Comparison of ENCODE assay signal across 23 cellular contexts in genomic region chr13:99316224-99316623, GRCh38. TPM values are rescaled to one million over a fixed set of nuclear protein-coding genes. Genes with fewer than 3 reads are reported as not detected.
DNase-seq lines count a peak whose midpoint lies in the region; ATAC-seq and TF ChIP-seq lines count a peak whose summit lies in the region.
"Had no signal": no experiment of that assay in that cellular context is flagged by ENCODE, and none has a peak within 500 bp of the region (broad histone marks: within the 10 kb centered on the region; RNA-seq: fewer than 3 reads in every experiment).

No MANE protein-coding gene starts in this region.

- no peak for ATAC-seq in activated CD4-positive, alpha-beta T cell treated with anti-CD3 and anti-CD28 coated beads for 36 hours
- ATAC-seq in CD4-positive, CD25-positive, alpha-beta regulatory T cell (ENCODE audit: low read depth in 2 of 2), result no peak
- ATAC-seq in activated CD8-positive, alpha-beta T cell treated with anti-CD3 and anti-CD28 coated beads for 36 hours, result no peak
- no peak for ATAC-seq in effector memory CD8-positive, alpha-beta T cell (replicated peaks)
- ATAC-seq in HG02885 (IDR thresholded peaks at IDR 0.05; ENCODE audit: poor library complexity, unreplicated experiment) (no peak), HG02884 (IDR thresholded peaks at IDR 0.05; ENCODE audit: unreplicated experiment) (no peak)
- ATAC-seq: A549; natural killer cell treated with Interleukin-12 subunit alpha and Interleukin-12 subunit beta and Interleukin-15 and Interleukin-18, amount 100 ng/mL, for 72 hours had no signal

- intact Hi-C loops in activated CD4-positive, alpha-beta T cell treated with anti-CD3 and anti-CD28 coated beads for 36 hours (cut with DNase I, micrococcal nuclease), result no loop called here
- intact Hi-C loops in activated CD8-positive, alpha-beta T cell treated with anti-CD3 and anti-CD28 coated beads for 36 hours (cut with micrococcal nuclease), result no loop called here

- peaks cover 61% of the 10 kb centered on the region for H3K4me1 ChIP-seq in CD4-positive, CD25-positive, alpha-beta regulatory T cell (ENCODE audit: control insufficient read depth, insufficient read depth, low read length, poor library complexity, severe bottlenecking)

- no peaks in the 10 kb centered on the region for H3K9me3 Mint-ChIP-seq in activated CD4-positive, alpha-beta T cell treated with anti-CD3 and anti-CD28 coated beads for 36 hours (ENCODE audit: low read depth)
- H3K9me3 Mint-ChIP-seq in CD4-positive, CD25-positive, alpha-beta regulatory T cell, result peaks cover 0 to 5% (median 0%) of the 10 kb centered on the region in 7 donors
- H3K9me3 Mint-ChIP-seq in activated CD8-positive, alpha-beta T cell treated with anti-CD3 and anti-CD28 coated beads for 36 hours, result no peaks in the 10 kb centered on the region
- no peaks in the 10 kb centered on the region for H3K9me3 Mint-ChIP-seq in effector memory CD8-positive, alpha-beta T cell
- H3K9me3 Mint-ChIP-seq: mesothelial cell of epicardium; natural killer cell treated with Interleukin-12 subunit alpha and Interleukin-12 subunit beta and Interleukin-15 and Interleukin-18, amount 100 ng/mL, for 72 hours had no signal

- POLR2A ChIA-PET in activated CD4-positive, alpha-beta T cell treated with anti-CD3 and anti-CD28 coated beads for 36 hours (lab: Charles Lee), result no interaction called here
- POLR2A ChIA-PET in activated CD8-positive, alpha-beta T cell treated with anti-CD3 and anti-CD28 coated beads for 36 hours (lab: Charles Lee), result no interaction called here

- H3K27ac ChIP-seq in CD4-positive, CD25-positive, alpha-beta regulatory T cell (ENCODE audit: insufficient read depth, low read length, poor library complexity, severe bottlenecking), result peak overlapping the region; percentile 92
- H3K27ac ChIP-seq: A549, SJSA1 had no signal

- DNase-seq in activated CD4-positive, alpha-beta T cell treated with anti-CD3 and anti-CD28 coated beads for 36 hours, result no peak
- DNase-seq in activated CD4-positive, alpha-beta T cell treated with anti-CD3 and anti-CD28 coated beads, Interleukin-2, amount 50 U/mL, for 1 hour, result no peak
- DNase-seq in CD4-positive, CD25-positive, alpha-beta regulatory T cell, result no peak
- no peak for DNase-seq in activated CD8-positive, alpha-beta T cell treated with anti-CD3 and anti-CD28 coated beads for 36 hours
- DNase-seq in effector memory CD8-positive, alpha-beta T cell, result no peak
- no peak for DNase-seq in glomerular visceral epithelial cell (ENCODE audit: extremely low spot score)
- DNase-seq: activated gamma-delta T cell, aorta, EL, heart left ventricle, NCI-H524, T-helper 9 cell, trophoblast cell had no signal

- H3K27ac Mint-ChIP-seq in activated CD4-positive, alpha-beta T cell treated with anti-CD3 and anti-CD28 coated beads for 36 hours, result peak overlapping the region; percentile 86
- H3K27ac Mint-ChIP-seq in CD4-positive, CD25-positive, alpha-beta regulatory T cell, result peak overlapping the region; percentile 87 to 92 (median 91)
- H3K27ac Mint-ChIP-seq in activated CD8-positive, alpha-beta T cell treated with anti-CD3 and anti-CD28 coated beads for 36 hours, result peak overlapping the region; percentile 59
- H3K27ac Mint-ChIP-seq in effector memory CD8-positive, alpha-beta T cell, result peak overlapping the region; percentile 59 to 88
- H3K27ac Mint-ChIP-seq: mesothelial cell of epicardium had no signal

- H3K27me3 ChIP-seq in CD4-positive, CD25-positive, alpha-beta regulatory T cell (ENCODE audit: control insufficient read depth, insufficient read depth, low read length), result no peaks in the 10 kb centered on the region
- H3K27me3 ChIP-seq: heart left ventricle, ovary, SJSA1 had no signal

- H3K36me3 ChIP-seq in CD4-positive, CD25-positive, alpha-beta regulatory T cell (ENCODE audit: control insufficient read depth, insufficient read depth, low read length), result peaks cover 10% of the 10 kb centered on the region
- H3K36me3 ChIP-seq: ovary had no signal

- peaks cover 85% of the 10 kb centered on the region for H3K4me1 Mint-ChIP-seq in activated CD4-positive, alpha-beta T cell treated with anti-CD3 and anti-CD28 coated beads for 36 hours
- peaks cover 28 to 80% (median 63%) of the 10 kb centered on the region in 4 donors for H3K4me1 Mint-ChIP-seq in CD4-positive, CD25-positive, alpha-beta regulatory T cell
- peaks cover 75% of the 10 kb centered on the region for H3K4me1 Mint-ChIP-seq in activated CD8-positive, alpha-beta T cell treated with anti-CD3 and anti-CD28 coated beads for 36 hours (ENCODE audit: low read depth)
- H3K4me1 Mint-ChIP-seq in effector memory CD8-positive, alpha-beta T cell (ENCODE audit: low read depth in 2 of 2), result peaks cover 44 to 49% of the 10 kb centered on the region in 2 donors

- peaks cover 38% of the 10 kb centered on the region for H3K36me3 Mint-ChIP-seq in activated CD4-positive, alpha-beta T cell treated with anti-CD3 and anti-CD28 coated beads for 36 hours (ENCODE audit: low read depth)
- peaks cover 34% of the 10 kb centered on the region for H3K36me3 Mint-ChIP-seq in CD4-positive, CD25-positive, alpha-beta regulatory T cell
- H3K36me3 Mint-ChIP-seq in activated CD8-positive, alpha-beta T cell treated with anti-CD3 and anti-CD28 coated beads for 36 hours (ENCODE audit: low read depth), result peaks cover 56% of the 10 kb centered on the region
- H3K36me3 Mint-ChIP-seq in effector memory CD8-positive, alpha-beta T cell (ENCODE audit: insufficient read depth), result peaks cover 24% of the 10 kb centered on the region

- TF ChIP-seq CTCF in activated CD8-positive, alpha-beta T cell treated with anti-CD3 and anti-CD28 coated beads for 36 hours (IDR thresholded peaks at IDR 0.05), result no peak

- peak overlapping the region; percentile 7 for H3K4me3 Mint-ChIP-seq in activated CD4-positive, alpha-beta T cell treated with anti-CD3 and anti-CD28 coated beads for 36 hours
- H3K4me3 Mint-ChIP-seq in CD4-positive, CD25-positive, alpha-beta regulatory T cell, result peak overlapping the region; percentile 49 to 89 (median 64)
- no peak overlapping the region for H3K4me3 Mint-ChIP-seq in activated CD8-positive, alpha-beta T cell treated with anti-CD3 and anti-CD28 coated beads for 36 hours
- peak overlapping the region in 1 of 2 donors; percentile 35 for H3K4me3 Mint-ChIP-seq in effector memory CD8-positive, alpha-beta T cell
- H3K4me3 Mint-ChIP-seq: mesothelial cell of epicardium; natural killer cell treated with Interleukin-12 subunit alpha and Interleukin-12 subunit beta and Interleukin-15 and Interleukin-18, amount 100 ng/mL, for 72 hours had no signal

- CTCF ChIA-PET in activated CD4-positive, alpha-beta T cell treated with anti-CD3 and anti-CD28 coated beads for 36 hours (lab: Charles Lee), result interaction anchor here (0.8 kb wide), 1 partner anchor 121 kb away, joined by 3 read pairs; no protein-coding TSS in a partner anchor
- CTCF ChIA-PET in activated CD8-positive, alpha-beta T cell treated with anti-CD3 and anti-CD28 coated beads for 36 hours (lab: Charles Lee), result interaction anchor here (1.0 kb wide), 1 partner anchor 46 kb away, joined by 5 read pairs; no protein-coding TSS in a partner anchor

- no peaks in the 10 kb centered on the region for H3K9me3 ChIP-seq in CD4-positive, CD25-positive, alpha-beta regulatory T cell (ENCODE audit: control insufficient read depth in 2 of 2, low read length in 2 of 2)
- H3K9me3 ChIP-seq: A549, heart left ventricle, ovary, SJSA1 had no signal

- no peaks in the 10 kb centered on the region for H3K27me3 Mint-ChIP-seq in activated CD4-positive, alpha-beta T cell treated with anti-CD3 and anti-CD28 coated beads for 36 hours
- H3K27me3 Mint-ChIP-seq in CD4-positive, CD25-positive, alpha-beta regulatory T cell, result no peaks in the 10 kb centered on the region
- H3K27me3 Mint-ChIP-seq in activated CD8-positive, alpha-beta T cell treated with anti-CD3 and anti-CD28 coated beads for 36 hours, result no peaks in the 10 kb centered on the region
- no peaks in the 10 kb centered on the region for H3K27me3 Mint-ChIP-seq in effector memory CD8-positive, alpha-beta T cell
- H3K27me3 Mint-ChIP-seq: natural killer cell treated with Interleukin-12 subunit alpha and Interleukin-12 subunit beta and Interleukin-15 and Interleukin-18, amount 100 ng/mL, for 72 hours had no signal

- H3K4me3 ChIP-seq in CD4-positive, CD25-positive, alpha-beta regulatory T cell (ENCODE audit: low read depth, low read length), result peak overlapping the region; percentile 86
- H3K4me3 ChIP-seq: A549, heart left ventricle, ovary, SJSA1 had no signal

RNA-seq across cellular contexts. Expression of gene GPR183, which starts 9.0 kb away (rescaled TPM):
- total RNA-seq in activated CD4-positive, alpha-beta T cell treated with anti-CD3 and anti-CD28 coated beads for 36 hours, result 10 to 100 TPM; 50.3 to 51.9 TPM
- total RNA-seq in CD4-positive, CD25-positive, alpha-beta regulatory T cell, result 206 TPM
- polyA plus RNA-seq in CD4-positive, CD25-positive, alpha-beta regulatory T cell, result 100 to 1,000 TPM; 262 to 418 (median 324) TPM
- total RNA-seq in activated CD8-positive, alpha-beta T cell treated with anti-CD3 and anti-CD28 coated beads for 36 hours, result 10 to 100 TPM in 1 of 2 experiments, 1 to 10 TPM in 1; 8.6 to 10.0 TPM
- polyA plus RNA-seq: A549 had no signal

RNA-seq across cellular contexts. Expression of gene GPR18, which starts 58.0 kb away (rescaled TPM):
- 1 to 10 TPM; 6.0 to 9.5 TPM for total RNA-seq in activated CD4-positive, alpha-beta T cell treated with anti-CD3 and anti-CD28 coated beads for 36 hours
- total RNA-seq in CD4-positive, CD25-positive, alpha-beta regulatory T cell, result 8.6 TPM
- 10 to 100 TPM in 2 of 4 donors, 1 to 10 TPM in 2; 6.1 to 22.6 (median 10.5) TPM for polyA plus RNA-seq in CD4-positive, CD25-positive, alpha-beta regulatory T cell
- total RNA-seq in activated CD8-positive, alpha-beta T cell treated with anti-CD3 and anti-CD28 coated beads for 36 hours, result 10 to 100 TPM; 11.4 to 11.6 TPM
- total RNA-seq: dermis microvascular lymphatic vessel endothelial cell, H4, mesothelial cell of epicardium, SJSA1 had no signal
- polyA plus RNA-seq: A549, BJ had no signal

Comparison
In these comparisons a context has a peak if more than half of its experiments do, and no peak if none do; other contexts are left out.
1. RNA of gene GPR183, which starts 9.0 kb away (total RNA-seq): 206 TPM in CD4-positive, CD25-positive, alpha-beta regulatory T cell (single experiment) and 50.3 to 51.9 TPM in activated CD4-positive, alpha-beta T cell treated with anti-CD3 and anti-CD28 coated beads for 36 hours; 8.6 to 10.0 TPM in activated CD8-positive, alpha-beta T cell treated with anti-CD3 and anti-CD28 coated beads for 36 hours; every median in the first group is over 4 times any median in the second.
2. Peak in every context shown above with its lines, with median percentiles within 50 percentile points of each other: H3K27ac Mint-ChIP-seq.